8 cellular contexts compared by ENCODE assay signal in the genomic region with DNA sequence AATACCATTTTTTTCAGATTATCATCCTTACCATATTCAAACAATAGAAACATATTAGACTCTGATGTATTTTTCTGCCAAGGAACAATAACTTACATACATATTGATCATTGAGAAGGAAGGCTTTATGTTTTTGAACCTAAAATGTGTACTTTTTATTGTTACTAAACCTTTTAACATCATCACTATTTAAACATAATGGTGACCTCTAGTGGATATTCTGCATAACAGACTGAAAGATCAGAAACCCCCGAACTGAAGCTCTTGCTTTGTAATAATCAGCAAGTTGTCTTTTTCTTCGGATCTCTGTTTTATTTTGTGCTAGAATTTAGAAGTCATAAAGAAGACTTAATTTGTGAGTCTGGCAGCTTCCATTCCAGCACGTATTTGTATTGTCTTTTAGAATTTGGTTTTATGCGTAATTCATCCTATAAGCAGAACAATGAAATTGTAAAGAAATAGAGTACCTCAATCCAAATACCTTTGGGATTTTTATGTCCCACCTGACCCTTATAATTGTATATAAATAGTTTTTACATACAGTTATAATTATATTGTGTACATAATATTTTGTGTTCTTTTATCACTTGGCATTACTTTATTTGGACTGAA.
A peak's percentile ranks its signal among the peaks of the same experiment; 100 is the strongest.
DNase-seq lines count a peak whose midpoint lies in the region; ATAC-seq and TF ChIP-seq lines count a peak whose summit lies in the region.

No MANE protein-coding gene starts in this region.

- H4K20me1 ChIP-seq in OCI-LY3 (ENCODE audit: insufficient read depth, low read length): no peaks in the 10 kb centered on the region

- POLR2A ChIA-PET in Caco-2 (lab: Charles Lee) (interaction anchor here (0.6 kb wide), 1 partner anchor 384 kb away, joined by 4 read pairs; no protein-coding TSS in a partner anchor), HEK293 (lab: Yijun Ruan, JAX) (interaction anchor here (0.6 to 1.1 kb wide), 2 partner anchors 123 to 133 kb away, joined by 3 to 8 read pairs; a partner anchor contains a TSS)

- H3K4me2 ChIP-seq in OCI-LY3 (ENCODE audit: low read length): peak overlapping the region; percentile 35

- DNase-seq in Caco-2 (peak in 1 of 2 experiments; percentile 37), choroid plexus epithelial cell (ENCODE audit: low read depth) (peak; percentile 79), lung microvascular endothelial cell (ENCODE audit: low read depth in 2 of 2) (peak; percentile 71 to 73)

- no peaks in the 10 kb centered on the region for H3K79me2 ChIP-seq in OCI-LY3 (ENCODE audit: low read length)

- H3K9ac ChIP-seq in OCI-LY3 (ENCODE audit: low read length): no peak overlapping the region

- H3K36me3 ChIP-seq in Caco-2 (ENCODE audit: control insufficient read depth, insufficient read depth, low read length) (peaks cover 7% of the 10 kb centered on the region), HEK293 (ENCODE audit: control insufficient read depth in 2 of 2, insufficient read depth in 1 of 2, low read length in 2 of 2) (no peaks in the 10 kb centered on the region; a peak in 1 of 3 replicates), OCI-LY3 (replicated peaks; ENCODE audit: low read depth, low read length) (peaks cover 5% of the 10 kb centered on the region)

- no peaks in the 10 kb centered on the region for H3K9me3 Mint-ChIP-seq in Caco-2 (ENCODE audit: unreplicated experiment)

- CTCF ChIA-PET in Caco-2 (lab: Charles Lee): interaction anchor here (0.6 to 1.6 kb wide), 15 partner anchors 9 to 133 kb away, joined by 3 to 33 read pairs (median 4); a partner anchor contains a TSS
- CTCF ChIA-PET in HEK293 (lab: Yijun Ruan, JAX): interaction anchor here (0.6 to 3.7 kb wide), 35 partner anchors 8 to 567 kb away, joined by 3 to 45 read pairs (median 3); a partner anchor contains a TSS

- H3K4me3 ChIP-seq in Caco-2 (ENCODE audit: low read depth, low read length) (no peak overlapping the region), HEK293 (ENCODE audit: low read depth, low read length) (no peak overlapping the region), OCI-LY3 (ENCODE audit: low read length) (no peak overlapping the region), choroid plexus epithelial cell (ENCODE audit: low read depth, low read length) (no peak overlapping the region)

- H3K36me3 Mint-ChIP-seq in Caco-2 (ENCODE audit: insufficient read depth, unreplicated experiment): peaks cover 27% of the 10 kb centered on the region

- no peaks in the 10 kb centered on the region for H3K9me3 ChIP-seq in Caco-2
- H3K9me3 ChIP-seq in HEK293 (ENCODE audit: control insufficient read depth, insufficient read depth, low read depth, low read length): no peaks in the 10 kb centered on the region
- no peaks in the 10 kb centered on the region for H3K9me3 ChIP-seq in OCI-LY3 (ENCODE audit: insufficient read depth, low read length)

- intact Hi-C loops in Caco-2 (cut with micrococcal nuclease; ENCODE audit: unreplicated experiment): loop anchor here (1.0 kb wide), 1 partner anchor 133 kb away; no protein-coding TSS in a partner anchor

- BruUV-seq in Caco-2 (replicated peaks; lab: Mats Ljungman, UMichigan): no TSS peak

- ATAC-seq in GM21360 (IDR thresholded peaks at IDR 0.05; ENCODE audit: unreplicated experiment): no peak
- ATAC-seq in HG02642 (IDR thresholded peaks at IDR 0.05; ENCODE audit: poor library complexity, unreplicated experiment): no peak
- ATAC-seq in HG03520 (IDR thresholded peaks at IDR 0.05; ENCODE audit: unreplicated experiment): no peak

- H3K4me1 ChIP-seq in Caco-2 (peaks cover 51% of the 10 kb centered on the region), HEK293 (ENCODE audit: control insufficient read depth, insufficient read depth, low read length) (no peaks in the 10 kb centered on the region; the same call in 1 of the 2 replicates), OCI-LY3 (ENCODE audit: low read length) (peaks cover 26% of the 10 kb centered on the region)

- no peak overlapping the region for H3K27ac ChIP-seq in HEK293 (ENCODE audit: extremely low read depth, low read depth, low read length)
- no peak overlapping the region for H3K27ac ChIP-seq in OCI-LY3 (ENCODE audit: low read length)

- peaks cover 57% of the 10 kb centered on the region for H3K4me1 Mint-ChIP-seq in Caco-2 (ENCODE audit: low read depth, unreplicated experiment)

- H3K4me3 Mint-ChIP-seq in Caco-2 (ENCODE audit: unreplicated experiment): no peak overlapping the region

- no peaks in the 10 kb centered on the region for H3K27me3 Mint-ChIP-seq in Caco-2 (ENCODE audit: insufficient read depth, unreplicated experiment)

- peak overlapping the region; percentile 74 for H3K27ac Mint-ChIP-seq in Caco-2 (ENCODE audit: unreplicated experiment)

- H2AFZ ChIP-seq in OCI-LY3 (ENCODE audit: low read depth, low read length): no peak overlapping the region

- peak; percentile 73 to 83 for TF ChIP-seq CTCF in Caco-2 (IDR thresholded peaks at IDR 0.05; ENCODE audit: insufficient read depth in 1 of 2, low read depth in 1 of 2, low read length in 1 of 2, severe bottlenecking in 1 of 2, unreplicated experiment in 1 of 2)
- TF ChIP-seq CTCF in HEK293 (tag by site-specific recombination; IDR thresholded peaks at IDR 0.05): peak; percentile 21; the same call in 1 of the 2 replicates
- TF ChIP-seq CTCF in OCI-LY3 (IDR thresholded peaks at IDR 0.05; ENCODE audit: low read depth, low read length): peak; percentile 82
- TF ChIP-seq CTCF in choroid plexus epithelial cell (conservative IDR thresholded peaks at IDR 0.05; ENCODE audit: low read depth, low read length): peak; percentile 56

- H3K27me3 ChIP-seq in Caco-2 (replicated peaks; ENCODE audit: control insufficient read depth, insufficient read depth, low read length) (no peaks in the 10 kb centered on the region), OCI-LY3 (ENCODE audit: low read depth, low read length) (no peaks in the 10 kb centered on the region)

TF ChIP-seq in HEK293, 187 proteins besides CTCF, POLR2A, EP300 and RAD21 (continues in another document):
- TF ChIP-seq ZNF202 (tag by site-specific recombination; IDR thresholded peaks at IDR 0.05; ENCODE audit: borderline replicate concordance): no peak
- TF ChIP-seq, protein P1, sequence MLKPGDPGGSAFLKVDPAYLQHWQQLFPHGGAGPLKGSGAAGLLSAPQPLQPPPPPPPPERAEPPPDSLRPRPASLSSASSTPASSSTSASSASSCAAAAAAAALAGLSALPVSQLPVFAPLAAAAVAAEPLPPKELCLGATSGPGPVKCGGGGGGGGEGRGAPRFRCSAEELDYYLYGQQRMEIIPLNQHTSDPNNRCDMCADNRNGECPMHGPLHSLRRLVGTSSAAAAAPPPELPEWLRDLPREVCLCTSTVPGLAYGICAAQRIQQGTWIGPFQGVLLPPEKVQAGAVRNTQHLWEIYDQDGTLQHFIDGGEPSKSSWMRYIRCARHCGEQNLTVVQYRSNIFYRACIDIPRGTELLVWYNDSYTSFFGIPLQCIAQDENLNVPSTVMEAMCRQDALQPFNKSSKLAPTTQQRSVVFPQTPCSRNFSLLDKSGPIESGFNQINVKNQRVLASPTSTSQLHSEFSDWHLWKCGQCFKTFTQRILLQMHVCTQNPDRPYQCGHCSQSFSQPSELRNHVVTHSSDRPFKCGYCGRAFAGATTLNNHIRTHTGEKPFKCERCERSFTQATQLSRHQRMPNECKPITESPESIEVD (tag by site-specific recombination; IDR thresholded peaks at IDR 0.05): no peak
- TF ChIP-seq, protein P2, sequence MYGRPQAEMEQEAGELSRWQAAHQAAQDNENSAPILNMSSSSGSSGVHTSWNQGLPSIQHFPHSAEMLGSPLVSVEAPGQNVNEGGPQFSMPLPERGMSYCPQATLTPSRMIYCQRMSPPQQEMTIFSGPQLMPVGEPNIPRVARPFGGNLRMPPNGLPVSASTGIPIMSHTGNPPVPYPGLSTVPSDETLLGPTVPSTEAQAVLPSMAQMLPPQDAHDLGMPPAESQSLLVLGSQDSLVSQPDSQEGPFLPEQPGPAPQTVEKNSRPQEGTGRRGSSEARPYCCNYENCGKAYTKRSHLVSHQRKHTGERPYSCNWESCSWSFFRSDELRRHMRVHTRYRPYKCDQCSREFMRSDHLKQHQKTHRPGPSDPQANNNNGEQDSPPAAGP (tag by site-specific recombination; IDR thresholded peaks at IDR 0.05): no peak
- TF ChIP-seq, protein P3, sequence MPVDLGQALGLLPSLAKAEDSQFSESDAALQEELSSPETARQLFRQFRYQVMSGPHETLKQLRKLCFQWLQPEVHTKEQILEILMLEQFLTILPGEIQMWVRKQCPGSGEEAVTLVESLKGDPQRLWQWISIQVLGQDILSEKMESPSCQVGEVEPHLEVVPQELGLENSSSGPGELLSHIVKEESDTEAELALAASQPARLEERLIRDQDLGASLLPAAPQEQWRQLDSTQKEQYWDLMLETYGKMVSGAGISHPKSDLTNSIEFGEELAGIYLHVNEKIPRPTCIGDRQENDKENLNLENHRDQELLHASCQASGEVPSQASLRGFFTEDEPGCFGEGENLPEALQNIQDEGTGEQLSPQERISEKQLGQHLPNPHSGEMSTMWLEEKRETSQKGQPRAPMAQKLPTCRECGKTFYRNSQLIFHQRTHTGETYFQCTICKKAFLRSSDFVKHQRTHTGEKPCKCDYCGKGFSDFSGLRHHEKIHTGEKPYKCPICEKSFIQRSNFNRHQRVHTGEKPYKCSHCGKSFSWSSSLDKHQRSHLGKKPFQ (tag by site-specific recombination; IDR thresholded peaks at IDR 0.05): no peak
- TF ChIP-seq ZNF660 (tag by site-specific recombination; IDR thresholded peaks at IDR 0.05): 0 out of 2 replicates have a peak, but pooled peaks have one; percentile 40
- no peak for TF ChIP-seq ZFP3 (tag by site-specific recombination; IDR thresholded peaks at IDR 0.05; ENCODE audit: low read depth)
- no peak for TF ChIP-seq ZNF19 (tag by site-specific recombination; IDR thresholded peaks at IDR 0.05; ENCODE audit: low read depth)
- TF ChIP-seq, protein P4, sequence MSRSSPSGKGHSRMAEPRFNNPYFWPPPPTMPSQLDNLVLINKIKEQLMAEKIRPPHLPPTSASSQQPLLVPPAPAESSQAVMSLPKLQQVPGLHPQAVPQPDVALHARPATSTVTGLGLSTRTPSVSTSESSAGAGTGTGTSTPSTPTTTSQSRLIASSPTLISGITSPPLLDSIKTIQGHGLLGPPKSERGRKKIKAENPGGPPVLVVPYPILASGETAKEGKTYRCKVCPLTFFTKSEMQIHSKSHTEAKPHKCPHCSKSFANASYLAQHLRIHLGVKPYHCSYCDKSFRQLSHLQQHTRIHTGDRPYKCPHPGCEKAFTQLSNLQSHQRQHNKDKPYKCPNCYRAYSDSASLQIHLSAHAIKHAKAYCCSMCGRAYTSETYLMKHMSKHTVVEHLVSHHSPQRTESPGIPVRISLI (tag by site-specific recombination; IDR thresholded peaks at IDR 0.05): 0 out of 2 replicates have a peak, but pooled peaks have one; percentile 23
- no peak for TF ChIP-seq SP3 (tag by site-specific recombination; IDR thresholded peaks at IDR 0.05)
- TF ChIP-seq ZNF777 (tag by site-specific recombination; IDR thresholded peaks at IDR 0.05; ENCODE audit: borderline replicate concordance): no peak
- TF ChIP-seq ZNF292 (tag by site-specific recombination; IDR thresholded peaks at IDR 0.05; ENCODE audit: borderline replicate concordance, low read depth): no peak

Comparison
In these comparisons a context has a peak if more than half of its experiments do, and no peak if none do; other contexts are left out.
1. CTCF ChIP-seq: peak in every context shown above with its lines; median percentile 82 in OCI-LY3; 78 in Caco-2; 56 in choroid plexus epithelial cell; 21 in HEK293.